1 cellular context compared by ENCODE assay signal in genomic region chr12:53113307-53113706, GRCh38.
TF ChIP-seq lines count a peak whose summit lies in the region.

No MANE protein-coding gene starts in this region.

TF ChIP-seq in GM23338, 12 proteins besides CTCF, POLR2A, EP300 and RAD21 (continued from another document):
- TF ChIP-seq ZNF462 (CRISPR knock-in tag; IDR thresholded peaks at IDR 0.05) (no peak), EZH2phosphoT487 (IDR thresholded peaks at IDR 0.05; ENCODE audit: unreplicated experiment) (no peak)
- TF ChIP-seq, protein P1, sequence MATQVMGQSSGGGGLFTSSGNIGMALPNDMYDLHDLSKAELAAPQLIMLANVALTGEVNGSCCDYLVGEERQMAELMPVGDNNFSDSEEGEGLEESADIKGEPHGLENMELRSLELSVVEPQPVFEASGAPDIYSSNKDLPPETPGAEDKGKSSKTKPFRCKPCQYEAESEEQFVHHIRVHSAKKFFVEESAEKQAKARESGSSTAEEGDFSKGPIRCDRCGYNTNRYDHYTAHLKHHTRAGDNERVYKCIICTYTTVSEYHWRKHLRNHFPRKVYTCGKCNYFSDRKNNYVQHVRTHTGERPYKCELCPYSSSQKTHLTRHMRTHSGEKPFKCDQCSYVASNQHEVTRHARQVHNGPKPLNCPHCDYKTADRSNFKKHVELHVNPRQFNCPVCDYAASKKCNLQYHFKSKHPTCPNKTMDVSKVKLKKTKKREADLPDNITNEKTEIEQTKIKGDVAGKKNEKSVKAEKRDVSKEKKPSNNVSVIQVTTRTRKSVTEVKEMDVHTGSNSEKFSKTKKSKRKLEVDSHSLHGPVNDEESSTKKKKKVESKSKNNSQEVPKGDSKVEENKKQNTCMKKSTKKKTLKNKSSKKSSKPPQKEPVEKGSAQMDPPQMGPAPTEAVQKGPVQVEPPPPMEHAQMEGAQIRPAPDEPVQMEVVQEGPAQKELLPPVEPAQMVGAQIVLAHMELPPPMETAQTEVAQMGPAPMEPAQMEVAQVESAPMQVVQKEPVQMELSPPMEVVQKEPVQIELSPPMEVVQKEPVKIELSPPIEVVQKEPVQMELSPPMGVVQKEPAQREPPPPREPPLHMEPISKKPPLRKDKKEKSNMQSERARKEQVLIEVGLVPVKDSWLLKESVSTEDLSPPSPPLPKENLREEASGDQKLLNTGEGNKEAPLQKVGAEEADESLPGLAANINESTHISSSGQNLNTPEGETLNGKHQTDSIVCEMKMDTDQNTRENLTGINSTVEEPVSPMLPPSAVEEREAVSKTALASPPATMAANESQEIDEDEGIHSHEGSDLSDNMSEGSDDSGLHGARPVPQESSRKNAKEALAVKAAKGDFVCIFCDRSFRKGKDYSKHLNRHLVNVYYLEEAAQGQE (IDR thresholded peaks at IDR 0.05; ENCODE audit: unreplicated experiment) = no peak
